9 cellular contexts compared by ENCODE assay signal in the genomic region with DNA sequence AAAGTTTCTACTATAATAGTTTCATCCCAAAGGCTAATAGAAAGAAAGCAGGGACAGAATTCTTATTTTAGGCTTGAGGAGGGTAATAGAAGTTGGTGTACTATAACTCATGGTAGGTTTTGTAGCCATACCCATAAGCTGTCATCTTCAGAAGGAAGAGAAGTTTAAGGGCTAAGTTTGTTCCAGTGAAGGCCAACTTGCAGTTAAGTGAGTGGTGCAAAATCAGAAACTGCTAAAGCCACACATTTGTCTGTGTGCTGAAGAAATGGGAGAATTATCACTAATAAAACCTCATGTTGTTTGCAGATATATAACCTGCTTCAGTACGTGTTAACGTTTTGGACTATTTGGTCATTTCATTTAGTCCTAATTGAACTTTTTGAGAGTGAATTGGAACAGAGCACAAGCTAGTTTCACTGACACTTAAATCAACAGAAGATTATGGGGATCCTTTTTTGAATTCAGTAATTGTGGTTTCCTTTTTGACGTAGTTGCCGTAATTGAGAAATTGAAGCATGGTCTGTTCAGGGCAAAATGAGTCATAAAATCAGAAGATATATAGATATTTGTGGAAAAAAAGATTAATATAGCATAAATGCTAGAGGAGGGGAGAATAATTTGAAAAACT.
A peak's percentile ranks its signal among the peaks of the same experiment; 100 is the strongest.
DNase-seq lines count a peak whose midpoint lies in the region; ATAC-seq and TF ChIP-seq lines count a peak whose summit lies in the region.
"Had no signal": no experiment of that assay in that cellular context is flagged by ENCODE, and none has a peak within 500 bp of the region (broad histone marks: within the 10 kb centered on the region; RNA-seq: fewer than 3 reads in every experiment).

No MANE protein-coding gene starts in this region.

- H3K79me2 ChIP-seq in ACC112 (ENCODE audit: control insufficient read depth, insufficient read depth, low read length, unreplicated experiment): no peaks in the 10 kb centered on the region

- H2AFZ ChIP-seq in ACC112 (ENCODE audit: low read length, unreplicated experiment): no peak overlapping the region
- H2AFZ ChIP-seq: PC-9 had no signal

- no peaks in the 10 kb centered on the region for H3K36me3 ChIP-seq in ACC112 (ENCODE audit: insufficient read depth, low read length)
- H3K36me3 ChIP-seq in esophagus muscularis mucosa: no peaks in the 10 kb centered on the region

- H3K4me1 ChIP-seq in ACC112 (ENCODE audit: control insufficient read depth, insufficient read depth, low read length, unreplicated experiment) (peaks cover 35% of the 10 kb centered on the region), esophagus muscularis mucosa (peaks cover 3 to 77% (median 63%) of the 10 kb centered on the region in 4 donors)

- H3K27me3 ChIP-seq in ACC112 (ENCODE audit: insufficient read depth, low read length) (no peaks in the 10 kb centered on the region), esophagus muscularis mucosa (no peaks in the 10 kb centered on the region)

- DNase-seq in NOMO-1 (lab: John Stamatoyannopoulos, UW; ENCODE audit: unreplicated experiment in 2 of 2): peak; percentile 37 to 80
- no peak for DNase-seq in esophagus muscularis mucosa (ENCODE audit: extremely low spot score)
- no peak for DNase-seq in foreskin fibroblast
- no peak for DNase-seq in stimulated activated CD8-positive, alpha-beta memory T cell treated with anti-CD3 and anti-CD28 coated beads, Interleukin-4, amount 100 ng/mL, for 48 hours
- no peak for DNase-seq in RWPE1 (ENCODE audit: low spot score)
- DNase-seq: PC-9 had no signal

- H3K27ac ChIP-seq in ACC112 (ENCODE audit: low read depth, low read length) (0 out of 2 replicates have a peak overlapping the region, but pooled peaks have one; percentile 8), esophagus muscularis mucosa (replicated peaks in 1 of 4) (peak overlapping the region; percentile 52 to 64 (median 58)), RWPE1 (no peak overlapping the region)
- H3K27ac ChIP-seq: PC-9 had no signal

- H3K4me3 ChIP-seq in ACC112 (ENCODE audit: low read depth, low read length) (no peak overlapping the region), esophagus muscularis mucosa (peak overlapping the region in 1 of 4 donors; percentile 5), foreskin fibroblast (ENCODE audit: low read depth in 1 of 2, low read length in 2 of 2) (no peak overlapping the region)
- H3K4me3 ChIP-seq: PC-9 had no signal

- TF ChIP-seq CTCF in esophagus muscularis mucosa (IDR thresholded peaks at IDR 0.05) (no peak), foreskin fibroblast (IDR thresholded peaks at IDR 0.05; ENCODE audit: low read depth, low read length) (no peak), RWPE1 (conservative IDR thresholded peaks at IDR 0.05; ENCODE audit: low read depth) (no peak)

- no peak for TF ChIP-seq EP300 in esophagus muscularis mucosa (IDR thresholded peaks at IDR 0.05)

- intact Hi-C loops in esophagus muscularis mucosa (cut with DNase I): loop anchor here (5.0 kb wide), 1 partner anchor 67 kb away; a partner anchor contains a TSS

- no peak for TF ChIP-seq POLR2A in esophagus muscularis mucosa (IDR thresholded peaks at IDR 0.05; ENCODE audit: low read depth)

- 37% methylated on average over 4 of the region's 4 CpGs for WGBS in esophagus muscularis mucosa

- ATAC-seq in GM19351 (IDR thresholded peaks at IDR 0.05; ENCODE audit: unreplicated experiment) (peak; percentile 81), HG03571 (IDR thresholded peaks at IDR 0.05; ENCODE audit: unreplicated experiment) (no peak)

- POLR2A ChIA-PET in RWPE1 (lab: Yijun Ruan, JAX; ENCODE audit: low non-redundant PET): no interaction called here

- H3K9me3 ChIP-seq in esophagus muscularis mucosa: no peaks in the 10 kb centered on the region

- CTCF ChIA-PET in RWPE1 (lab: Yijun Ruan, JAX): no interaction called here

Comparison
In these comparisons a context has a peak if more than half of its experiments do, and no peak if none do; other contexts are left out.
1. DNase-seq: peak in NOMO-1 (2 of 2); none in esophagus muscularis mucosa (single experiment), foreskin fibroblast (0 of 2), stimulated activated CD8-positive, alpha-beta memory T cell treated with anti-CD3 and anti-CD28 coated beads, Interleukin-4, amount 100 ng/mL, for 48 hours (single experiment) and RWPE1 (single experiment).